21 cellular contexts compared by ENCODE assay signal in genomic region chr15:49810651-49811175, GRCh38.
DNase-seq lines count a peak whose midpoint lies in the region; ATAC-seq, FAIRE-seq and TF ChIP-seq lines count a peak whose summit lies in the region.
"Had no signal": no experiment of that assay in that cellular context is flagged by ENCODE, and none has a peak within 500 bp of the region (broad histone marks: within the 10 kb centered on the region; RNA-seq: fewer than 3 reads in every experiment).

No MANE protein-coding gene starts in this region.

- H3K27ac ChIP-seq in GM23248 (no peak overlapping the region), stomach (peak overlapping the region in 4 of 5 donors; percentile 1 to 44 (median 36))
- H3K27ac ChIP-seq: RWPE1 had no signal

- no peak for TF ChIP-seq CTCF in stomach (IDR thresholded peaks at IDR 0.05)

- no peak for TF ChIP-seq EP300 in stomach (IDR thresholded peaks at IDR 0.05)

- H2AFZ ChIP-seq in GM23248: peak overlapping the region; percentile 10; the same call in 1 of the 2 replicates

- FAIRE-seq in frontal cortex (lab: Jason Lieb, UNC): peak; percentile 19
- FAIRE-seq: A204.1 had no signal

- H3K9me3 ChIP-seq in GM23248 (ENCODE audit: low read depth) (no peaks in the 10 kb centered on the region), adipocyte (ENCODE audit: control insufficient read depth, low read length) (no peaks in the 10 kb centered on the region), stomach (no peaks in the 10 kb centered on the region)
- H3K9me3 ChIP-seq: BE2C had no signal

- intact Hi-C loops in stomach (cut with DNase I; ENCODE audit: low total_unique reads): no loop called here

- H3K4me2 ChIP-seq in GM23248 (ENCODE audit: unreplicated experiment): no peak overlapping the region

- H3K4me3 ChIP-seq in GM23248 (no peak overlapping the region), adipocyte (ENCODE audit: low read length) (no peak overlapping the region), stomach (no peak overlapping the region)

- H3K9me2 ChIP-seq in GM23248 (ENCODE audit: insufficient read depth): no peaks in the 10 kb centered on the region

- TF ChIP-seq POLR2A in stomach (IDR thresholded peaks at IDR 0.05): no peak

- H3K27me3 ChIP-seq in GM23248 (replicated peaks; ENCODE audit: insufficient read depth): no peaks in the 10 kb centered on the region
- H3K27me3 ChIP-seq in adipocyte (replicated peaks; ENCODE audit: control insufficient read depth, insufficient read depth, low read length): no peaks in the 10 kb centered on the region
- H3K27me3 ChIP-seq in stomach: no peaks in the 10 kb centered on the region
- H3K27me3 ChIP-seq: BE2C had no signal

- no peaks in the 10 kb centered on the region for H3K36me3 ChIP-seq in GM23248 (ENCODE audit: low read depth)
- no peaks in the 10 kb centered on the region for H3K36me3 ChIP-seq in adipocyte (ENCODE audit: control insufficient read depth, insufficient read depth, low read length, severe bottlenecking)
- no peaks in the 10 kb centered on the region for H3K36me3 ChIP-seq in stomach
- H3K36me3 ChIP-seq: BE2C had no signal

- H3K9ac ChIP-seq in GM23248: no peak overlapping the region
- H3K9ac ChIP-seq in adipocyte (ENCODE audit: low read length): no peak overlapping the region

- DNase-seq in GM23248 (no peak), adipocyte (ENCODE audit: low read depth) (peak; percentile 47), frontal cortex (ENCODE audit: low spot score in 2 of 2) (no peak), stomach (no peak), nucleus accumbens (lab: John Stamatoyannopoulos, UW) (no peak)
- DNase-seq: BE2C; H7; KG1; MV-4-11; NCI-H1105 treated with DMSO at 0.1 percent for 48 hours; NCI-H2029 treated with DMSO at 0.1 percent for 48 hours; NCI-H226; NCI-H510A treated with DMSO at 0.1 percent for 48 hours; NCI-H774; NK-92 treated with Interleukin-12 subunit alpha and Interleukin-12 subunit beta, amount 100 ng/mL, for 24 hours; SIG-M5 had no signal

- ATAC-seq in HG03135 (IDR thresholded peaks at IDR 0.05; ENCODE audit: unreplicated experiment): no peak
- no peak for ATAC-seq in GM19452 (IDR thresholded peaks at IDR 0.05; ENCODE audit: unreplicated experiment)
- ATAC-seq: SK-N-SH treated with all-trans-retinoic acid at 6 μM for 48 hours had no signal

- H3K4me1 ChIP-seq in GM23248 (ENCODE audit: insufficient read depth) (peaks cover 18% of the 10 kb centered on the region), adipocyte (ENCODE audit: control insufficient read depth, insufficient read depth, low read length) (peaks cover 18% of the 10 kb centered on the region), stomach (peaks cover 0 to 16% (median 2%) of the 10 kb centered on the region in 4 donors)
- H3K4me1 ChIP-seq: BE2C had no signal

- no peaks in the 10 kb centered on the region for H3K79me2 ChIP-seq in GM23248 (ENCODE audit: insufficient read depth)

- in situ Hi-C loops in GM23248 (cut with MboI): no loop called here

- no peaks in the 10 kb centered on the region for H4K20me1 ChIP-seq in GM23248 (ENCODE audit: insufficient read depth)

- peaks cover 12% of the 10 kb centered on the region for H3F3A ChIP-seq in GM23248 (ENCODE audit: insufficient read depth)
